Comparison of ENCODE assay signal across 1 cellular context in the genomic region with DNA sequence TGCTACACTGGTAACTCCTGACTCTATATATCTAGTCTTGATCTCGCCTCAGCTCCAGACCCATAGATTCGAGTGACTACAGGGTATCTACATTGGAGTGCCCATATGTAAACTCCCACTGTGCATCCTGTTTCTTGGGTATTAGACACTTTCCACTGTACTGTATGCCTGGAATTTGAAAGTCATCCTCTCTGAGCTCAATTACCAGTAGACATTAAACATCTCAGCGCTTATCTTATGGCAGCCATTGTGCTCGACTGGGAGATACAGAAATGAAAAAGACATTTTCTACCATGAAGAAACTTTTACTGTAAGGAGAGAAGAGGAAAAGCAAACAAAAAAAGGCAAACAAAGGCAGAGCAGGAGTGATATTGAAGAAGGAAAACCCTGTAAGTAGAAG.
TF ChIP-seq lines count a peak whose summit lies in the region.

No MANE protein-coding gene starts in this region.

TF ChIP-seq in A549, 52 proteins besides CTCF, POLR2A, EP300 and RAD21:
- TF ChIP-seq FOSB (CRISPR knock-in tag; IDR thresholded peaks at IDR 0.05) = no peak
